8 cellular contexts compared by ENCODE assay signal in genomic region chr1:45299981-45300668, GRCh38. TPM values are rescaled to one million over a fixed set of nuclear protein-coding genes. Genes with fewer than 3 reads are reported as not detected.
DNase-seq lines count a peak whose midpoint lies in the region; ATAC-seq, FAIRE-seq and TF ChIP-seq lines count a peak whose summit lies in the region.

No MANE protein-coding gene starts in this region.

- H3K27ac ChIP-seq in A549: no peak overlapping the region
- H3K27ac ChIP-seq in left lung: no peak overlapping the region

- peak; percentile 80 for TF ChIP-seq CTCF in A549 (IDR thresholded peaks at IDR 0.05)
- peak; percentile 67 for TF ChIP-seq CTCF in GM12875 (IDR thresholded peaks at IDR 0.05; ENCODE audit: borderline replicate concordance, insufficient read depth, low read depth, low read length)
- peak; percentile 68 to 75 for TF ChIP-seq CTCF in left lung (IDR thresholded peaks at IDR 0.05)

- CTCF ChIA-PET in A549 (lab: Yijun Ruan, JAX): interaction anchor here (0.5 to 17.3 kb wide), 25 partner anchors 8 to 507 kb away, joined by 3 to 488 read pairs (median 3); partner anchors contain the start of genes EIF2B3, HECTD3 and UROD

- intact Hi-C loops in left lung (cut with DNase I): loop anchor here in 1 of 2 donors (5.0 kb wide), 2 partner anchors 192 to 288 kb away; partner anchors contain the start of genes HECTD3, TESK2 and UROD

- no peak for TF ChIP-seq POLR2A in A549 (IDR thresholded peaks at IDR 0.05; ENCODE audit: low read length)

- FAIRE-seq in A549 (lab: Jason Lieb, UNC): no peak

- H3K9me3 ChIP-seq in A549 (no peaks in the 10 kb centered on the region), left lung (no peaks in the 10 kb centered on the region)

- DNase-seq in A549 (ENCODE audit: low read depth in 1 of 2, low spot score in 1 of 2) (peak; percentile 50 to 73), NCI-H2081 treated with DMSO at 0.1 percent for 48 hours (lab: John Stamatoyannopoulos, UW) (peak; percentile 59), T-helper 2 cell (peak in 3 of 5 experiments; percentile 8 to 76 (median 27)), left lung (no peak)
- DNase-seq in central memory CD4-positive, alpha-beta T cell: peak; percentile 44
- peak; percentile 46 for DNase-seq in stimulated activated CD8-positive, alpha-beta memory T cell treated with anti-CD3 and anti-CD28 coated beads, Interleukin-4, amount 100 ng/mL, for 48 hours

- no peak for TF ChIP-seq EP300 in A549 (IDR thresholded peaks at IDR 0.05)

- peak in 1 of 2 experiments; percentile 56; a peak in 3 of 6 replicates for ATAC-seq in A549
- ATAC-seq in left lung: peak; percentile 7
- no peak for ATAC-seq in GM18909 (IDR thresholded peaks at IDR 0.05; ENCODE audit: poor library complexity, unreplicated experiment)

- WGBS in A549 (ENCODE audit: missing lambda C conversion rate): 4% methylated on average over 4 of the region's 4 CpGs

- no peak overlapping the region for H3K4me2 ChIP-seq in A549

- peaks cover 7% of the 10 kb centered on the region for H3K4me1 ChIP-seq in A549
- peaks cover 15 to 18% of the 10 kb centered on the region in 2 donors for H3K4me1 ChIP-seq in left lung

- no peaks in the 10 kb centered on the region for H3K27me3 ChIP-seq in left lung

- POLR2A ChIA-PET in A549 (lab: Yijun Ruan, JAX): interaction anchor here (1.0 kb wide), 1 partner anchor 286 kb away, joined by 4 read pairs; no protein-coding TSS in a partner anchor

- no peaks in the 10 kb centered on the region for H3K36me3 ChIP-seq in left lung

- H3K4me3 ChIP-seq in A549 (no peak overlapping the region), GM12875 (ENCODE audit: low read depth, low read length) (no peak overlapping the region), left lung (no peak overlapping the region)

- peak; percentile 88 to 90 for TF ChIP-seq RAD21 in A549 (conservative IDR thresholded peaks at IDR 0.05 in 1 of 2, IDR thresholded peaks at IDR 0.05 in 1 of 2)

TF ChIP-seq in A549, 52 proteins besides CTCF, POLR2A, EP300 and RAD21:
- TF ChIP-seq SMC3 (IDR thresholded peaks at IDR 0.05): peak; percentile 78
- TF ChIP-seq RNF2 (IDR thresholded peaks at IDR 0.05; ENCODE audit: borderline replicate concordance, low read depth): no peak

RNA-seq across cellular contexts. Expression of gene HPDL, which starts 26.6 kb away (rescaled TPM):
- polyA plus RNA-seq in A549 (2011; rRNA removed): 0.80 and 0.91 TPM in 2 replicates
- polyA plus RNA-seq in A549 (2012; cell fraction: cytosol; rRNA removed): 5.3 and 7.2 TPM in 2 replicates
- polyA plus RNA-seq in A549 (2012; cell fraction: nucleus; rRNA removed): 7.2 and 15.8 TPM in 2 replicates
- polyA plus RNA-seq in A549 (2017; fragmentation: RNase III; extraction: RNeasy Plus Mini Kit Qiagen cat#74134 plus additional on column Dnase treatment): 2.8 to 3.8 TPM (median 2.8 TPM) in 3 replicates
- 0.97 and 1.1 TPM in 2 replicates for polyA minus RNA-seq in A549 (2011; rRNA and poly(A)+ RNA removed)
- total RNA-seq in left lung: 1 to 10 TPM in 1 of 2 donors, under 1 TPM in 1; 0.20 to 1.5 TPM

RNA-seq across cellular contexts. Expression of gene TOE1, which starts 39.8 kb away (rescaled TPM):
- polyA plus RNA-seq in A549 (2011; rRNA removed) (13.3 and 14.9 TPM in 2 replicates), A549 (2017; fragmentation: RNase III; extraction: RNeasy Plus Mini Kit Qiagen cat#74134 plus additional on column Dnase treatment) (13.7 to 16.3 TPM (median 15.8 TPM) in 3 replicates)
- 25.1 and 29.5 TPM in 2 replicates for polyA plus RNA-seq in A549 (2012; cell fraction: cytosol; rRNA removed)
- 28.6 and 29.7 TPM in 2 replicates for polyA plus RNA-seq in A549 (2012; cell fraction: nucleus; rRNA removed)
- 18.2 and 22.9 TPM in 2 replicates for polyA minus RNA-seq in A549 (2011; rRNA and poly(A)+ RNA removed)
- 1 to 10 TPM; 6.6 to 9.2 TPM for total RNA-seq in left lung

RNA-seq across cellular contexts. Expression of gene MUTYH, which starts 40.1 kb away (rescaled TPM):
- 9.0 and 9.4 TPM in 2 replicates for polyA plus RNA-seq in A549 (2011; rRNA removed)
- polyA plus RNA-seq in A549 (2012; cell fraction: cytosol; rRNA removed): 17.0 and 18.4 TPM in 2 replicates
- polyA plus RNA-seq in A549 (2012; cell fraction: nucleus; rRNA removed): 71.5 and 78.8 TPM in 2 replicates
- 12.4 to 15.2 TPM (median 12.6 TPM) in 3 replicates for polyA plus RNA-seq in A549 (2017; fragmentation: RNase III; extraction: RNeasy Plus Mini Kit Qiagen cat#74134 plus additional on column Dnase treatment)
- 7.8 and 9.1 TPM in 2 replicates for polyA minus RNA-seq in A549 (2011; rRNA and poly(A)+ RNA removed)
- total RNA-seq in left lung: 10 to 100 TPM; 15.4 to 20.2 TPM

Comparison
In these comparisons a context has a peak if more than half of its experiments do, and no peak if none do; other contexts are left out.
1. DNase-seq: peak in A549 (2 of 2), NCI-H2081 treated with DMSO at 0.1 percent for 48 hours (single experiment), T-helper 2 cell (3 of 5), central memory CD4-positive, alpha-beta T cell (single experiment) and stimulated activated CD8-positive, alpha-beta memory T cell treated with anti-CD3 and anti-CD28 coated beads, Interleukin-4, amount 100 ng/mL, for 48 hours (single experiment); none in left lung (0 of 2).
2. Peak in every context shown above with its lines, with median percentiles within 50 percentile points of each other: CTCF ChIP-seq.